Comparison of ENCODE assay signal across 9 cellular contexts in the genomic region with DNA sequence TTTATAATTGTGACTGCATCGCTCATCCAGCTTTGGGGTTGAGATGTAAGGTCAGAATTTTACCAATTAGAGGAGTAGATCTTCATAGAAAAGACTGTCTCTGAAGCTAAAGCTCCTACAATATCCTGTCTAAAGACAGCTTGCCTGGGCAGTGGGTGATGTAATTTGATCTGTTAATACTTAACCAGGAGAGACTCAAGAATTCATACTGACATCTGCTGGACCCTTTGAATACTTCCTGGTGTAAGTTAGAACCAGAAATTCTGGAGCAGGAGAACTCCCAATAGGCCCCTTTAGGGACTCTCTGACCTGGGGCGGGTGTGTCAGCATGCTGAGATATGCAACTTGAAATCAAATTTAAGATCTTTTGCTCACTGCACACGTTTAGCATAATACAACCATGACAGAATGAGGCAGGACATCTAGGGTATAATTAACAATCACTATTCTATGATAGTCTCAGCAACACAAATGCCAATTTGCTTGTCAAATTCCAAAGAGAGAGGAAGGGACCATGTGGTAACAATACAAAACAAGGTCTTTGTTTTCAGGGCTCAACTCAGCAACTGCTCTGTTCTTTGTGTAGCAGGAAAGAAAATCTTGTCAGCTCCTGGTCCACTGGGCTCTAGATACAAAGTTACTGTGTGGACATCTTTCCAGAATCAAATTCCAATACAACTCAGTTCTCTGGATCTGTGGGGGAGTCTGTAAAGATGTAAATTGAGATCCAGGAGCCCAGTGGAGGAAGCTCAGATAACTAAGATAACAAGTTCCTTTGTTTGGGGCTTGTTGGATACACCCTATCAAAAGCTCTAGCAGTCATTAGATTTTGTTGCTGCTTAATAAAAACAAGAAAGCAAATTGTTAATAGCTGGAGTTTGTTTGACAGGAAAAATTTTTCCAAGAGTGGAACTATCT.
DNase-seq lines count a peak whose midpoint lies in the region; ATAC-seq, FAIRE-seq and TF ChIP-seq lines count a peak whose summit lies in the region.
"Had no signal": no experiment of that assay in that cellular context is flagged by ENCODE, and none has a peak within 500 bp of the region (broad histone marks: within the 10 kb centered on the region; RNA-seq: fewer than 3 reads in every experiment).

No MANE protein-coding gene starts in this region.

- peaks cover 13% of the 10 kb centered on the region for H3K4me1 Mint-ChIP-seq in type B pancreatic cell (ENCODE audit: unreplicated experiment)
- H3K4me1 Mint-ChIP-seq: activated naive CD4-positive, alpha-beta T cell treated with anti-CD3 and anti-CD28 coated beads, Interleukin-2, amount 50 U/mL, for 24 hours had no signal

- no peak overlapping the region for H3K4me3 Mint-ChIP-seq in type B pancreatic cell
- H3K4me3 Mint-ChIP-seq: activated naive CD4-positive, alpha-beta T cell treated with anti-CD3 and anti-CD28 coated beads, Interleukin-2, amount 50 U/mL, for 24 hours had no signal

- FAIRE-seq in D721Med (lab: Jason Lieb, UNC) = no peak

- H3K27ac Mint-ChIP-seq in type B pancreatic cell = peak overlapping the region; percentile 65
- H3K27ac Mint-ChIP-seq: activated naive CD4-positive, alpha-beta T cell treated with anti-CD3 and anti-CD28 coated beads, Interleukin-2, amount 50 U/mL, for 24 hours had no signal

- no peaks in the 10 kb centered on the region for H3K27me3 Mint-ChIP-seq in type B pancreatic cell

- H3K9me3 Mint-ChIP-seq in type B pancreatic cell = peaks cover 4% of the 10 kb centered on the region
- H3K9me3 Mint-ChIP-seq: activated naive CD4-positive, alpha-beta T cell treated with anti-CD3 and anti-CD28 coated beads, Interleukin-2, amount 50 U/mL, for 24 hours had no signal

- H3K36me3 Mint-ChIP-seq in type B pancreatic cell = no peaks in the 10 kb centered on the region
- H3K36me3 Mint-ChIP-seq: activated naive CD4-positive, alpha-beta T cell treated with anti-CD3 and anti-CD28 coated beads, Interleukin-2, amount 50 U/mL, for 24 hours had no signal

- ATAC-seq in HG02642 (IDR thresholded peaks at IDR 0.05; ENCODE audit: poor library complexity, unreplicated experiment) = peak; percentile 61

- DNase-seq in D721Med (ENCODE audit: insufficient read length, low spot score) = no peak
- DNase-seq in NCI-H446 treated with DMSO at 0.1 percent for 48 hours (lab: John Stamatoyannopoulos, UW) = peak; percentile 47
- DNase-seq in fibroblast of peridontal ligament (ENCODE audit: extremely low read depth) = peak; percentile 31
- no peak for DNase-seq in type B pancreatic cell (ENCODE audit: extremely low spot score, unreplicated experiment)
- DNase-seq in activated CD4-positive, alpha-beta T cell treated with anti-CD3 and anti-CD28 coated beads, Interleukin-2, amount 50 U/mL, for 1 hour = no peak
- no peak for DNase-seq in stimulated activated naive CD4-positive, alpha-beta T cell (lab: John Stamatoyannopoulos, UW)
- no peak for DNase-seq in middle frontal gyrus (ENCODE audit: extremely low spot score, low spot score)

- TF ChIP-seq CTCF in D721Med (IDR thresholded peaks at IDR 0.05; ENCODE audit: insufficient read depth, missing control alignments) (peak; percentile 39), type B pancreatic cell (conservative IDR thresholded peaks at IDR 0.05) (peak; percentile 57)

Comparison
In these comparisons a context has a peak if more than half of its experiments do, and no peak if none do; other contexts are left out.
1. DNase-seq: peak in NCI-H446 treated with DMSO at 0.1 percent for 48 hours (single experiment) and fibroblast of peridontal ligament (single experiment); none in D721Med (single experiment), type B pancreatic cell (single experiment), activated CD4-positive, alpha-beta T cell treated with anti-CD3 and anti-CD28 coated beads, Interleukin-2, amount 50 U/mL, for 1 hour (single experiment), stimulated activated naive CD4-positive, alpha-beta T cell (0 of 6) and middle frontal gyrus (single experiment).